ENCODE assay signal across 8 cellular contexts in genomic region chr1:206204871-206205270, GRCh38. TPM values are rescaled to one million over a fixed set of nuclear protein-coding genes. Genes with fewer than 3 reads are reported as not detected.
A peak's percentile ranks its signal among the peaks of the same experiment; 100 is the strongest.
DNase-seq lines count a peak whose midpoint lies in the region; ATAC-seq and TF ChIP-seq lines count a peak whose summit lies in the region.
"Not testable (repeated sequence)": the region's sequence is repeated elsewhere in the genome, so short reads cannot be mapped to it uniquely, and the experiment has no call there.

No MANE protein-coding gene starts in this region.

- not testable (repeated sequence) for TF ChIP-seq CTCF in neural crest cell (conservative IDR thresholded peaks at IDR 0.05); stomach (IDR thresholded peaks at IDR 0.05)

- H3K27me3 Mint-ChIP-seq in effector memory CD8-positive, alpha-beta T cell; neural crest cell (ENCODE audit: low read depth): not testable (repeated sequence)

- H3K4me3 ChIP-seq in HUES48 (ENCODE audit: low read depth, low read length) = peak overlapping the region; percentile 44; the same call in 1 of the 2 replicates
- peak overlapping the region; percentile 74 for H3K4me3 ChIP-seq in SK-N-MC
- peak overlapping the region; percentile 39 for H3K4me3 ChIP-seq in iPS-18a (ENCODE audit: low read length)
- peak overlapping the region; percentile 44 to 54 (median 49) for H3K4me3 ChIP-seq in stomach

- 0 to 1% (median 0%) methylated on average over 1 to 22 of the region's 25 CpGs for WGBS in stomach, 5 donors

- intact Hi-C loops in stomach (cut with DNase I; ENCODE audit: low total_unique reads) = not testable (repeated sequence)

- not testable (repeated sequence) for H3K9me3 Mint-ChIP-seq in effector memory CD8-positive, alpha-beta T cell; neural crest cell

- peak overlapping the region; percentile 60 to 70 for H3K4me3 Mint-ChIP-seq in effector memory CD8-positive, alpha-beta T cell
- H3K4me3 Mint-ChIP-seq in neural crest cell = peak overlapping the region; percentile 94

- H3K27me3 ChIP-seq in HUES48 (ENCODE audit: control insufficient read depth, insufficient read depth, low read length); iPS-18a (ENCODE audit: control insufficient read depth, insufficient read depth, low read length); stomach: not testable (repeated sequence)

- not testable (repeated sequence) for H3K27ac ChIP-seq in HUES48 (ENCODE audit: low read depth, low read length); SK-N-MC; iPS-18a (ENCODE audit: low read length)
- peak overlapping the region; percentile 56 to 79 (median 69) for H3K27ac ChIP-seq in stomach

- DNase-seq in CD1c-positive myeloid dendritic cell (ENCODE audit: extremely low spot score) (peak; percentile 1), neural crest cell (ENCODE audit: low read depth, low spot score) (peak; percentile 1)
- not testable (repeated sequence) for DNase-seq in SK-N-MC (ENCODE audit: low read depth, low spot score); stomach
- peak; percentile 9 for DNase-seq in activated naive CD4-positive, alpha-beta T cell treated with Interleukin-2 at 50 U/mL for 16 hours
- DNase-seq in effector memory CD8-positive, alpha-beta T cell = peak in 1 of 3 experiments; percentile 0

- not testable (repeated sequence) for H3K36me3 Mint-ChIP-seq in effector memory CD8-positive, alpha-beta T cell (ENCODE audit: insufficient read depth); neural crest cell (ENCODE audit: low read depth)

- H3K9me3 ChIP-seq in HUES48 (ENCODE audit: control insufficient read depth, insufficient read depth, low read length); SK-N-MC (ENCODE audit: low read depth, low read length); iPS-18a (ENCODE audit: control insufficient read depth, low read depth, low read length); stomach: not testable (repeated sequence)

- TF ChIP-seq EP300 in stomach (IDR thresholded peaks at IDR 0.05) = not testable (repeated sequence)

- not testable (repeated sequence) for H3K4me1 Mint-ChIP-seq in effector memory CD8-positive, alpha-beta T cell (ENCODE audit: low read depth in 2 of 2); neural crest cell

- H3K9ac ChIP-seq in HUES48 (ENCODE audit: low read depth, low read length); SK-N-MC (ENCODE audit: insufficient read length); iPS-18a (ENCODE audit: low read length): not testable (repeated sequence)

- not testable (repeated sequence) for H3K4me1 ChIP-seq in HUES48 (ENCODE audit: control insufficient read depth, insufficient read depth, low read length); iPS-18a (ENCODE audit: control insufficient read depth, low read depth, low read length); stomach

- TF ChIP-seq POLR2A in stomach (IDR thresholded peaks at IDR 0.05) = not testable (repeated sequence)

- ATAC-seq in effector memory CD8-positive, alpha-beta T cell (replicated peaks) = not testable (repeated sequence)

- H3K27ac Mint-ChIP-seq in effector memory CD8-positive, alpha-beta T cell; neural crest cell (ENCODE audit: unreplicated experiment): not testable (repeated sequence)

- not testable (repeated sequence) for H3K36me3 ChIP-seq in HUES48 (ENCODE audit: control insufficient read depth, insufficient read depth, low read length); SK-N-MC (ENCODE audit: insufficient read depth, low read length); iPS-18a (ENCODE audit: control insufficient read depth, low read depth, low read length); stomach

RNA-seq across cellular contexts. Expression of gene SRGAP2, which starts 1.5 kb away (rescaled TPM):
- total RNA-seq in neural crest cell (117 and 126 TPM in 2 replicates), stomach (10 to 100 TPM; 13.0 to 42.2 (median 29.8) TPM)
- polyA plus RNA-seq in stomach = 1 to 10 TPM; 5.2 to 7.0 (median 6.0) TPM

RNA-seq across cellular contexts. Expression of gene FAM72A, which starts 2.2 kb away (rescaled TPM):
- total RNA-seq in neural crest cell (11.2 and 13.0 TPM in 2 replicates), stomach (1 to 10 TPM in 3 of 5 donors, not detected in 2; 1.0 to 2.6 (median 1.4) TPM)
- polyA plus RNA-seq in stomach = 1 to 10 TPM; 1.2 to 3.1 (median 2.6) TPM
